In the genomic region with DNA sequence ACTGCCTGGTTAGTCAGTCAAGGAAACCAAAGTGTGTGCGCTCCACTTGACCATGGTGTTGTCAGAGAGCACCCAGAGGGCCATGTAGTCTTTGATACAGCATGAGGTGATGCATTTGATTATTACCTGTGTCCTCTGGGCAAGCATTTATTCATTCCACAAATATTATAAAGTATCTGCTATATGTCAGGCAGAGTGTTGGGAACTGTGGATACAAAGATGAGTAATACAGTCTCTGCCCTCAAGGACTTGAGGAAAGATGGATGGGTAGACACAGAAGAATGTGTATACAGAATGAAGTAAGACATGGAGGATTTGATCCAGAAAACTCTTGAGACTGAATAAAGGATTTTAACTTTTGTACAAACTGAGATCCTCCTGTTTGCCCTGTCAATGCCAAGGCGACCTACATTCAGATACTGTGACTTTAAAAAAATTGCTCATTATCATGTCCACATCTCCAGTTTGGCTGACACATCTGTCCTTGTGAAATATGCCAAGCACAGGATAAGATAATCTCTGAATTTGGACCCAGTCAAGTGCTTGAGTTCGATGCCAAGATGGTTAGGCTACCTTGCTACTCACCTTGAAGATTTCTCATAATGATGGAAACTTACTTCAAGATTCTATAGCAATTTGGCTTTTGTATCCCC, we compare ENCODE assay signal across 24 cellular contexts.
"Had no signal": no experiment of that assay in that cellular context is flagged by ENCODE, and none has a peak within 500 bp of the region (broad histone marks: within the 10 kb centered on the region; RNA-seq: fewer than 3 reads in every experiment).

No MANE protein-coding gene starts in this region.

- H3K9me3 ChIP-seq: body of pancreas, gastroesophageal sphincter, right lobe of liver, vagina had no signal

- DNase-seq: activated CD4-positive, alpha-beta memory T cell treated with anti-CD3 and anti-CD28 coated beads, Interleukin-2, amount 10 ng/mL, durations not matched to agents 7 days and 5 days; activated CD4-positive, alpha-beta T cell treated with anti-CD3 and anti-CD28 coated beads for 4 hours; activated CD4-positive, CD25-positive, alpha-beta regulatory T cell; activated CD8-positive, alpha-beta memory T cell treated with anti-CD3 and anti-CD28 coated beads, Interleukin-2, amount 10 ng/mL, durations not matched to agents 7 days and 5 days; activated effector memory CD4-positive, alpha-beta T cell treated with anti-CD3 and anti-CD28 coated beads, Interleukin-2, amount 50 U/mL, for 16 hours; activated naive CD4-positive, alpha-beta T cell treated with anti-CD3 and anti-CD28 coated beads, Interleukin-2, amount 10 ng/mL, durations not matched to agents 7 days and 5 days; activated T-cell treated with anti-CD3 and anti-CD28 coated beads for 4 hours; anterior cingulate cortex; body of pancreas; caudate nucleus; dermis blood vessel endothelial cell; effector CD8-positive, alpha-beta T cell; head of caudate nucleus; hypothalamus; left colon; mesendoderm; naive B cell; nucleus accumbens; right lobe of liver; stimulated activated CD4-positive, alpha-beta T cell treated with anti-CD3 and anti-CD28 coated beads, Interleukin-15, amount 100 ng/mL, for 24 hours; T-helper 17 cell had no signal

- H3K36me3 ChIP-seq: gastroesophageal sphincter, right lobe of liver, vagina had no signal

- H3K4me1 ChIP-seq: body of pancreas, right lobe of liver, vagina had no signal

- H3K4me2 ChIP-seq: smooth muscle cell had no signal

- H3K4me3 ChIP-seq: body of pancreas, gastroesophageal sphincter, right lobe of liver, smooth muscle cell, vagina had no signal

- H3K27ac ChIP-seq: body of pancreas, gastroesophageal sphincter, right lobe of liver, vagina had no signal

- H3K27me3 ChIP-seq: body of pancreas, gastroesophageal sphincter, right lobe of liver, vagina had no signal
